24 cellular contexts compared by ENCODE assay signal in the genomic region with DNA sequence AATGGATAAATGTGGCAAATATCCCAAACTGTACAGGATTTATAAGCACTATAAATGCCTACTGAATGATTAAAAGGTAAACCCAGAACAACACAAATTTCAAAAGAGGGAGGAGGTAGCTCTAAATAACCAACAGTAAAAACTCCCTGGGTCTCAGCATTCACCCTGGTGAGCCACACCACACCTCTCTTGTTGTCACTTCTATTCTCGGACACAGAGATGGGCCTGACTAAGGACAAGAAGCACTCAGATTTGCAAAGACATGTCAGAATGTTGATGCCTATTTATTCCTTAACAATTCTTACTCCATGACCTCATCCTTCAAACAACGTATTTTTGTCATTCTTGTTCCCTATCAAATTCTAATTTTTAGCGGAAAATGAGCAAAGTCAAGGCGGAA. TPM values are rescaled to one million over a fixed set of nuclear protein-coding genes. Genes with fewer than 3 reads are reported as not detected.
"Had no signal": no experiment of that assay in that cellular context is flagged by ENCODE, and none has a peak within 500 bp of the region (broad histone marks: within the 10 kb centered on the region; RNA-seq: fewer than 3 reads in every experiment).

No MANE protein-coding gene starts in this region.

- H3K4me3 Mint-ChIP-seq: naive thymus-derived CD8-positive, alpha-beta T cell; nephron progenitor cell; stimulated activated naive B cell treated with anti-CD40 and anti-IgM and Interleukin-4, amounts not matched to agents 10 μg/mL and 1 μg/mL and 100 μg/mL, for 72 hours; stimulated activated naive CD8-positive, alpha-beta T cell treated with anti-CD3 and anti-CD28 coated beads, Interleukin-15, Interleukin-2, amounts not matched to agents 100 ng/mL and 50 ng/mL, for 24 hours had no signal

- H3K4me3 ChIP-seq: coronary artery, left lung, prostate gland, right atrium auricular region, thoracic aorta, tibial nerve, vagina had no signal

- ATAC-seq: esophagus mucosa; left lung; naive thymus-derived CD8-positive, alpha-beta T cell; stimulated activated naive B cell treated with anti-CD40 and anti-IgM and Interleukin-4, amounts not matched to agents 10 μg/mL and 1 μg/mL and 100 μg/mL, for 72 hours had no signal

- FAIRE-seq: endometrium, kidney, small intestine had no signal

- DNase-seq: dermis blood vessel endothelial cell; effector memory CD4-positive, alpha-beta T cell; foreskin melanocyte; glutamatergic neuron; kidney; left lung; mesendoderm; midbrain; naive thymus-derived CD8-positive, alpha-beta T cell; nephron progenitor cell; nucleus accumbens; small intestine; stimulated activated CD4-positive, alpha-beta T cell treated with anti-CD3 and anti-CD28 coated beads, Interleukin-15, amount 100 ng/mL, for 24 hours; stimulated activated CD4-positive, alpha-beta T cell treated with anti-CD3 and anti-CD28 coated beads, Interleukin-2, amount 100 ng/mL, for 48 hours; stimulated activated naive B cell treated with anti-CD40 and anti-IgM and Interleukin-4, amounts not matched to agents 10 μg/mL and 1 μg/mL and 100 μg/mL, for 72 hours had no signal

- H3K27me3 ChIP-seq: left lung, right atrium auricular region, tibial nerve, vagina had no signal

- H3K4me1 ChIP-seq: left lung, prostate gland, tibial nerve, vagina had no signal

- H3K36me3 Mint-ChIP-seq: stimulated activated naive B cell treated with anti-CD40 and anti-IgM and Interleukin-4, amounts not matched to agents 10 μg/mL and 1 μg/mL and 100 μg/mL, for 72 hours had no signal

- H3K9me3 ChIP-seq: prostate gland, right atrium auricular region, thoracic aorta, tibial nerve, vagina had no signal

- H3K27ac Mint-ChIP-seq: naive thymus-derived CD8-positive, alpha-beta T cell; nephron progenitor cell; stimulated activated naive B cell treated with anti-CD40 and anti-IgM and Interleukin-4, amounts not matched to agents 10 μg/mL and 1 μg/mL and 100 μg/mL, for 72 hours; stimulated activated naive CD8-positive, alpha-beta T cell treated with anti-CD3 and anti-CD28 coated beads, Interleukin-15, Interleukin-2, amounts not matched to agents 100 ng/mL and 50 ng/mL, for 24 hours had no signal

- H3K36me3 ChIP-seq: left lung, prostate gland, right atrium auricular region, thoracic aorta, tibial nerve, vagina had no signal

- H3K4me1 Mint-ChIP-seq: naive thymus-derived CD8-positive, alpha-beta T cell; stimulated activated naive B cell treated with anti-CD40 and anti-IgM and Interleukin-4, amounts not matched to agents 10 μg/mL and 1 μg/mL and 100 μg/mL, for 72 hours had no signal

- H3K27me3 Mint-ChIP-seq: stimulated activated naive B cell treated with anti-CD40 and anti-IgM and Interleukin-4, amounts not matched to agents 10 μg/mL and 1 μg/mL and 100 μg/mL, for 72 hours had no signal

- H3K27ac ChIP-seq: coronary artery, left lung, prostate gland, thoracic aorta, tibial nerve, vagina had no signal

RNA-seq across cellular contexts. Expression of a gene that starts 14.7 kb away (rescaled TPM):
- polyA plus RNA-seq: naive thymus-derived CD8-positive, alpha-beta T cell had no signal
